ENCODE assay signal across 10 cellular contexts in the genomic region with DNA sequence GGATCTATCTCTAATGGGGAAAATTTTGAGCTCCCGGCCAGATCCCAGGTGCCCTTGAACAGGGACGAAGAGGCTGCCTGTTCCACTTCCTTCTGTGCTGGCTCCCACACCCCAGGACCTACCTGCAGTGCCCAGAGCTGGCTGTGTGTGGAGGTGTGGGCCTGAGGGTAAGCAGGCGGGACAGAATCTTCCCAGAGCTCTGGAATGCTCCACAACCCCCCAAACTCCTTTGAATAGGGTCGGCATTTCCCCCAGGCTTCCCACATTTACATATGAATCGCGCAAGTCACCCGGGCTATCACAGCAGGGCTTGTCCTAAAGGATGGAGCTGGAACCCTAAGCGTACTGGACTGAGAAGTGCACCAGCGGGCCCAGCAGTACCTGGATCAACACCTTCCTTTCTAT.
DNase-seq lines count a peak whose midpoint lies in the region; ATAC-seq and TF ChIP-seq lines count a peak whose summit lies in the region.
"Had no signal": no experiment of that assay in that cellular context is flagged by ENCODE, and none has a peak within 500 bp of the region (broad histone marks: within the 10 kb centered on the region; RNA-seq: fewer than 3 reads in every experiment).

No MANE protein-coding gene starts in this region.

- POLR2A ChIA-PET in A673 (lab: Charles Lee; ENCODE audit: low non-redundant PET): interaction anchor here (0.6 to 0.7 kb wide), 2 partner anchors 61 to 97 kb away, joined by 3 to 8 read pairs; no protein-coding TSS in a partner anchor

- H3K9me3 Mint-ChIP-seq in mesothelial cell of epicardium (no peaks in the 10 kb centered on the region), immature natural killer cell (no peaks in the 10 kb centered on the region)
- H3K9me3 Mint-ChIP-seq: effector memory CD8-positive, alpha-beta T cell had no signal

- H3K36me3 ChIP-seq in A673 (ENCODE audit: insufficient read depth, low read length, poor library complexity, severe bottlenecking): peaks cover 3% of the 10 kb centered on the region

- no peaks in the 10 kb centered on the region for H3K27me3 Mint-ChIP-seq in mesothelial cell of epicardium (ENCODE audit: low read depth)
- no peaks in the 10 kb centered on the region for H3K27me3 Mint-ChIP-seq in immature natural killer cell (ENCODE audit: low read depth in 3 of 3)
- H3K27me3 Mint-ChIP-seq: effector memory CD8-positive, alpha-beta T cell had no signal

- TF ChIP-seq CTCF in A673 (conservative IDR thresholded peaks at IDR 0.05; ENCODE audit: low read depth, low read length) (peak; percentile 37), mesothelial cell of epicardium (IDR thresholded peaks at IDR 0.05; ENCODE audit: unreplicated experiment) (no peak)

- H3K4me1 Mint-ChIP-seq in mesothelial cell of epicardium (peaks cover 36% of the 10 kb centered on the region), immature natural killer cell (peaks cover 11 to 12% of the 10 kb centered on the region in 2 donors)

- H3K27ac ChIP-seq in A673 (ENCODE audit: low read depth, low read length, poor library complexity, severe bottlenecking): peak overlapping the region; percentile 82
- H3K27ac ChIP-seq: KMS-11 had no signal

- H3K27me3 ChIP-seq in A673 (replicated peaks; ENCODE audit: insufficient read depth, low read depth, low read length, poor library complexity): no peaks in the 10 kb centered on the region

- intact Hi-C loops in A673 (cut with micrococcal nuclease; ENCODE audit: unreplicated experiment): loop anchor here (1.0 kb wide), 1 partner anchor 132 kb away; no protein-coding TSS in a partner anchor

- H3K4me3 Mint-ChIP-seq in mesothelial cell of epicardium (peak overlapping the region; percentile 69), immature natural killer cell (no peak overlapping the region)
- H3K4me3 Mint-ChIP-seq: effector memory CD8-positive, alpha-beta T cell had no signal

- CTCF ChIA-PET in A673 (lab: Charles Lee): interaction anchor here (0.6 to 1.6 kb wide), 5 partner anchors 84 to 424 kb away, joined by 3 to 14 read pairs (median 8); partner anchors contain the start of gene DNMBP

- H3K9me3 ChIP-seq in A673 (ENCODE audit: low read depth, low read length, poor library complexity, severe bottlenecking): no peaks in the 10 kb centered on the region

- H3K36me3 Mint-ChIP-seq in mesothelial cell of epicardium (peaks cover 3% of the 10 kb centered on the region), immature natural killer cell (peaks cover 0 to 3% (median 0%) of the 10 kb centered on the region in 3 donors)

- BruUV-seq in A673 (replicated peaks; lab: Mats Ljungman, UMichigan): no TSS peak

- peak; percentile 52 for ATAC-seq in esophagus mucosa
- no peak for ATAC-seq in HG02870 (IDR thresholded peaks at IDR 0.05; ENCODE audit: unreplicated experiment)
- ATAC-seq in HG03039 (IDR thresholded peaks at IDR 0.05; ENCODE audit: unreplicated experiment): no peak
- ATAC-seq: effector memory CD8-positive, alpha-beta T cell had no signal

- peaks cover 43% of the 10 kb centered on the region for H3K4me1 ChIP-seq in A673 (ENCODE audit: insufficient read depth, low read length, poor library complexity, severe bottlenecking)

- DNase-seq in A673 (ENCODE audit: low spot score) (peak; percentile 92), NCI-H82 (lab: John Stamatoyannopoulos, UW) (peak; percentile 56), mesothelial cell of epicardium (ENCODE audit: low spot score in 2 of 2, unreplicated experiment in 2 of 2) (peak; percentile 21 to 51), dedifferentiated amniotic fluid mesenchymal stem cell (ENCODE audit: extremely low spot score) (no peak), immature natural killer cell (no peak)
- DNase-seq: effector memory CD8-positive, alpha-beta T cell had no signal

- H3K27ac Mint-ChIP-seq in mesothelial cell of epicardium: peak overlapping the region; percentile 96
- no peak overlapping the region for H3K27ac Mint-ChIP-seq in immature natural killer cell

- H3K4me3 ChIP-seq in A673 (ENCODE audit: low read depth, low read length, poor library complexity, severe bottlenecking): peak overlapping the region; percentile 58

Comparison
In these comparisons a context has a peak if more than half of its experiments do, and no peak if none do; other contexts are left out.
1. DNase-seq: peak in A673 (single experiment), NCI-H82 (single experiment) and mesothelial cell of epicardium (2 of 2); none in dedifferentiated amniotic fluid mesenchymal stem cell (single experiment) and immature natural killer cell (0 of 3).